Comparison of ENCODE assay signal across 1 cellular context in the genomic region with DNA sequence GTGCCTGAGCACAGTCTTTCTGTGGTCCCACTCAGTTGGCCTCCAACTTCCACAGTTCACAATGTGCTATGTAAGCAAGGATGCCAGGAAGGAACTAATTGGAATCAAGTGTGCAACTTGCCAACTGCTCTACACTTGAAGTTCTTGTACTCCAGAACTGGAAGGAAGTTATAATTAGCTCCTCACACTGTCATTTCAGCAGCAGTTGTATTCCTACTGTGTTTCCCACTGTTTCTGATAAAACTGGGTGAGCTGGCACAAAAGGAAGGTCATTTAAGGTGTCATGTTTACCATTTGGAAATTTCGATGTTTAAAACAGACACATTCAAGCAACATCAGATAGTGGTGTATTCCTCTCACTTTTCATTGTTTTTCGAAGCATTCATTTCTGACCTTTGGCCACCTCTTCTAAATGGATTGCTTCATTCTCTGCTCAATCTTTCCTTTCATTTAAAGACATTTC.
TF ChIP-seq lines count a peak whose summit lies in the region.

No MANE protein-coding gene starts in this region.

TF ChIP-seq in HepG2, 621 proteins besides CTCF, POLR2A, EP300 and RAD21 (continued from another document and continues in another):
- TF ChIP-seq ZBTB2 (CRISPR knock-in tag; IDR thresholded peaks at IDR 0.05; ENCODE audit: low read depth) (no peak), ZBTB39 (CRISPR knock-in tag; IDR thresholded peaks at IDR 0.05) (no peak), ZNF33A (CRISPR knock-in tag; IDR thresholded peaks at IDR 0.05; ENCODE audit: borderline replicate concordance) (no peak), ZNF124 (CRISPR knock-in tag; IDR thresholded peaks at IDR 0.05) (no peak), REL (CRISPR knock-in tag; conservative IDR thresholded peaks at IDR 0.05) (no peak), ZNF749 (CRISPR knock-in tag; IDR thresholded peaks at IDR 0.05; ENCODE audit: borderline replicate concordance) (no peak), DNMT3B (CRISPR knock-in tag; conservative IDR thresholded peaks at IDR 0.05) (0 out of 2 replicates have a peak, but pooled peaks have one; percentile 50), ZFYVE20 (CRISPR knock-in tag; IDR thresholded peaks at IDR 0.05; ENCODE audit: borderline replicate concordance, low read depth) (no peak), NCOA5 (CRISPR knock-in tag; IDR thresholded peaks at IDR 0.05) (no peak), ZEB1 (IDR thresholded peaks at IDR 0.05; ENCODE audit: insufficient replicate concordance, low read depth) (no peak), RORA (CRISPR knock-in tag; IDR thresholded peaks at IDR 0.05) (no peak), HIVEP1 (CRISPR knock-in tag; IDR thresholded peaks at IDR 0.05) (no peak), ATF3 (CRISPR knock-in tag; IDR thresholded peaks at IDR 0.05) (no peak), SIN3A (IDR thresholded peaks at IDR 0.05; ENCODE audit: borderline replicate concordance, low read depth, low read length) (no peak), EED (CRISPR knock-in tag; IDR thresholded peaks at IDR 0.05) (no peak), SMARCE1 (IDR thresholded peaks at IDR 0.05; ENCODE audit: borderline replicate concordance) (no peak), PREB (CRISPR knock-in tag; IDR thresholded peaks at IDR 0.05) (no peak), KDM1A (CRISPR knock-in tag; IDR thresholded peaks at IDR 0.05) (0 out of 2 replicates have a peak, but pooled peaks have one; percentile 8), ZBTB1 (CRISPR knock-in tag; IDR thresholded peaks at IDR 0.05; ENCODE audit: borderline replicate concordance) (no peak), TFDP2 (CRISPR knock-in tag; IDR thresholded peaks at IDR 0.05) (no peak), ZSCAN20 (CRISPR knock-in tag; IDR thresholded peaks at IDR 0.05; ENCODE audit: borderline replicate concordance) (no peak), HNRNPK (IDR thresholded peaks at IDR 0.05; ENCODE audit: low read depth, low read length, poor library complexity, severe bottlenecking) (no peak), SAP130 (CRISPR knock-in tag; IDR thresholded peaks at IDR 0.05; ENCODE audit: low read depth) (peak; percentile 25; the same call in 1 of the 2 replicates), ZNF224 (CRISPR knock-in tag; IDR thresholded peaks at IDR 0.05) (no peak), KLF16 (CRISPR knock-in tag; IDR thresholded peaks at IDR 0.05) (peak in 1 of 2 experiments; percentile 18; a peak in 1 of 4 replicates), ZNF878 (CRISPR knock-in tag; IDR thresholded peaks at IDR 0.05) (no peak), ARNT (IDR thresholded peaks at IDR 0.05) (no peak), ZNF580 (CRISPR knock-in tag; IDR thresholded peaks at IDR 0.05; ENCODE audit: borderline replicate concordance, low read depth) (0 out of 2 replicates have a peak, but pooled peaks have one; percentile 25), TAF1 (CRISPR knock-in tag; IDR thresholded peaks at IDR 0.05) (no peak), ZNF713 (CRISPR knock-in tag; IDR thresholded peaks at IDR 0.05) (no peak), POGZ (CRISPR knock-in tag; IDR thresholded peaks at IDR 0.05) (peak; percentile 40; the same call in 1 of the 2 replicates), ZMYM4 (CRISPR knock-in tag; IDR thresholded peaks at IDR 0.05) (no peak), HNRNPH1 (optimal IDR thresholded peaks at IDR 0.05; ENCODE audit: low read depth, low read length) (no peak)
- TF ChIP-seq, protein P1, sequence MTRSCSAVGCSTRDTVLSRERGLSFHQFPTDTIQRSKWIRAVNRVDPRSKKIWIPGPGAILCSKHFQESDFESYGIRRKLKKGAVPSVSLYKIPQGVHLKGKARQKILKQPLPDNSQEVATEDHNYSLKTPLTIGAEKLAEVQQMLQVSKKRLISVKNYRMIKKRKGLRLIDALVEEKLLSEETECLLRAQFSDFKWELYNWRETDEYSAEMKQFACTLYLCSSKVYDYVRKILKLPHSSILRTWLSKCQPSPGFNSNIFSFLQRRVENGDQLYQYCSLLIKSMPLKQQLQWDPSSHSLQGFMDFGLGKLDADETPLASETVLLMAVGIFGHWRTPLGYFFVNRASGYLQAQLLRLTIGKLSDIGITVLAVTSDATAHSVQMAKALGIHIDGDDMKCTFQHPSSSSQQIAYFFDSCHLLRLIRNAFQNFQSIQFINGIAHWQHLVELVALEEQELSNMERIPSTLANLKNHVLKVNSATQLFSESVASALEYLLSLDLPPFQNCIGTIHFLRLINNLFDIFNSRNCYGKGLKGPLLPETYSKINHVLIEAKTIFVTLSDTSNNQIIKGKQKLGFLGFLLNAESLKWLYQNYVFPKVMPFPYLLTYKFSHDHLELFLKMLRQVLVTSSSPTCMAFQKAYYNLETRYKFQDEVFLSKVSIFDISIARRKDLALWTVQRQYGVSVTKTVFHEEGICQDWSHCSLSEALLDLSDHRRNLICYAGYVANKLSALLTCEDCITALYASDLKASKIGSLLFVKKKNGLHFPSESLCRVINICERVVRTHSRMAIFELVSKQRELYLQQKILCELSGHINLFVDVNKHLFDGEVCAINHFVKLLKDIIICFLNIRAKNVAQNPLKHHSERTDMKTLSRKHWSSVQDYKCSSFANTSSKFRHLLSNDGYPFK (CRISPR knock-in tag; IDR thresholded peaks at IDR 0.05; ENCODE audit: borderline replicate concordance): no peak
- TF ChIP-seq, protein P2, sequence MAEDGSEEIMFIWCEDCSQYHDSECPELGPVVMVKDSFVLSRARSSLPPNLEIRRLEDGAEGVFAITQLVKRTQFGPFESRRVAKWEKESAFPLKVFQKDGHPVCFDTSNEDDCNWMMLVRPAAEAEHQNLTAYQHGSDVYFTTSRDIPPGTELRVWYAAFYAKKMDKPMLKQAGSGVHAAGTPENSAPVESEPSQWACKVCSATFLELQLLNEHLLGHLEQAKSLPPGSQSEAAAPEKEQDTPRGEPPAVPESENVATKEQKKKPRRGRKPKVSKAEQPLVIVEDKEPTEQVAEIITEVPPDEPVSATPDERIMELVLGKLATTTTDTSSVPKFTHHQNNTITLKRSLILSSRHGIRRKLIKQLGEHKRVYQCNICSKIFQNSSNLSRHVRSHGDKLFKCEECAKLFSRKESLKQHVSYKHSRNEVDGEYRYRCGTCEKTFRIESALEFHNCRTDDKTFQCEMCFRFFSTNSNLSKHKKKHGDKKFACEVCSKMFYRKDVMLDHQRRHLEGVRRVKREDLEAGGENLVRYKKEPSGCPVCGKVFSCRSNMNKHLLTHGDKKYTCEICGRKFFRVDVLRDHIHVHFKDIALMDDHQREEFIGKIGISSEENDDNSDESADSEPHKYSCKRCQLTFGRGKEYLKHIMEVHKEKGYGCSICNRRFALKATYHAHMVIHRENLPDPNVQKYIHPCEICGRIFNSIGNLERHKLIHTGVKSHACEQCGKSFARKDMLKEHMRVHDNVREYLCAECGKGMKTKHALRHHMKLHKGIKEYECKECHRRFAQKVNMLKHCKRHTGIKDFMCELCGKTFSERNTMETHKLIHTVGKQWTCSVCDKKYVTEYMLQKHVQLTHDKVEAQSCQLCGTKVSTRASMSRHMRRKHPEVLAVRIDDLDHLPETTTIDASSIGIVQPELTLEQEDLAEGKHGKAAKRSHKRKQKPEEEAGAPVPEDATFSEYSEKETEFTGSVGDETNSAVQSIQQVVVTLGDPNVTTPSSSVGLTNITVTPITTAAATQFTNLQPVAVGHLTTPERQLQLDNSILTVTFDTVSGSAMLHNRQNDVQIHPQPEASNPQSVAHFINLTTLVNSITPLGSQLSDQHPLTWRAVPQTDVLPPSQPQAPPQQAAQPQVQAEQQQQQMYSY (CRISPR knock-in tag; IDR thresholded peaks at IDR 0.05): no peak
- TF ChIP-seq, protein P3, sequence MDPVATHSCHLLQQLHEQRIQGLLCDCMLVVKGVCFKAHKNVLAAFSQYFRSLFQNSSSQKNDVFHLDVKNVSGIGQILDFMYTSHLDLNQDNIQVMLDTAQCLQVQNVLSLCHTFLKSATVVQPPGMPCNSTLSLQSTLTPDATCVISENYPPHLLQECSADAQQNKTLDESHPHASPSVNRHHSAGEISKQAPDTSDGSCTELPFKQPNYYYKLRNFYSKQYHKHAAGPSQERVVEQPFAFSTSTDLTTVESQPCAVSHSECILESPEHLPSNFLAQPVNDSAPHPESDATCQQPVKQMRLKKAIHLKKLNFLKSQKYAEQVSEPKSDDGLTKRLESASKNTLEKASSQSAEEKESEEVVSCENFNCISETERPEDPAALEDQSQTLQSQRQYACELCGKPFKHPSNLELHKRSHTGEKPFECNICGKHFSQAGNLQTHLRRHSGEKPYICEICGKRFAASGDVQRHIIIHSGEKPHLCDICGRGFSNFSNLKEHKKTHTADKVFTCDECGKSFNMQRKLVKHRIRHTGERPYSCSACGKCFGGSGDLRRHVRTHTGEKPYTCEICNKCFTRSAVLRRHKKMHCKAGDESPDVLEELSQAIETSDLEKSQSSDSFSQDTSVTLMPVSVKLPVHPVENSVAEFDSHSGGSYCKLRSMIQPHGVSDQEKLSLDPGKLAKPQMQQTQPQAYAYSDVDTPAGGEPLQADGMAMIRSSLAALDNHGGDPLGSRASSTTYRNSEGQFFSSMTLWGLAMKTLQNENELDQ (CRISPR knock-in tag; IDR thresholded peaks at IDR 0.05; ENCODE audit: borderline replicate concordance): no peak
- TF ChIP-seq, protein P4, sequence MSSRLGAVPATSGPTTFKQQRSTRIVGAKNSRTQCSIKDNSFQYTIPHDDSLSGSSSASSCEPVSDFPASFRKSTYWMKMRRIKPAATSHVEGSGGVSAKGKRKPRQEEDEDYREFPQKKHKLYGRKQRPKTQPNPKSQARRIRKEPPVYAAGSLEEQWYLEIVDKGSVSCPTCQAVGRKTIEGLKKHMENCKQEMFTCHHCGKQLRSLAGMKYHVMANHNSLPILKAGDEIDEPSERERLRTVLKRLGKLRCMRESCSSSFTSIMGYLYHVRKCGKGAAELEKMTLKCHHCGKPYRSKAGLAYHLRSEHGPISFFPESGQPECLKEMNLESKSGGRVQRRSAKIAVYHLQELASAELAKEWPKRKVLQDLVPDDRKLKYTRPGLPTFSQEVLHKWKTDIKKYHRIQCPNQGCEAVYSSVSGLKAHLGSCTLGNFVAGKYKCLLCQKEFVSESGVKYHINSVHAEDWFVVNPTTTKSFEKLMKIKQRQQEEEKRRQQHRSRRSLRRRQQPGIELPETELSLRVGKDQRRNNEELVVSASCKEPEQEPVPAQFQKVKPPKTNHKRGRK (CRISPR knock-in tag; IDR thresholded peaks at IDR 0.05): no peak
- TF ChIP-seq, protein P5, sequence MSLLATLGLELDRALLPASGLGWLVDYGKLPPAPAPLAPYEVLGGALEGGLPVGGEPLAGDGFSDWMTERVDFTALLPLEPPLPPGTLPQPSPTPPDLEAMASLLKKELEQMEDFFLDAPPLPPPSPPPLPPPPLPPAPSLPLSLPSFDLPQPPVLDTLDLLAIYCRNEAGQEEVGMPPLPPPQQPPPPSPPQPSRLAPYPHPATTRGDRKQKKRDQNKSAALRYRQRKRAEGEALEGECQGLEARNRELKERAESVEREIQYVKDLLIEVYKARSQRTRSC (CRISPR knock-in tag; IDR thresholded peaks at IDR 0.05; ENCODE audit: low read depth): no peak
